Comparison of ENCODE assay signal across 10 cellular contexts in genomic region chr3:126959921-126960603, GRCh38. TPM values are rescaled to one million over a fixed set of nuclear protein-coding genes. Genes with fewer than 3 reads are reported as not detected.
DNase-seq lines count a peak whose midpoint lies in the region; ATAC-seq, FAIRE-seq and TF ChIP-seq lines count a peak whose summit lies in the region.
"Had no signal": no experiment of that assay in that cellular context is flagged by ENCODE, and none has a peak within 500 bp of the region (broad histone marks: within the 10 kb centered on the region; RNA-seq: fewer than 3 reads in every experiment).

No MANE protein-coding gene starts in this region.

- H3K9me3 ChIP-seq in HUES6 (ENCODE audit: control insufficient read depth, insufficient read depth, low read depth, low read length) (no peaks in the 10 kb centered on the region), lower lobe of right lung (no peaks in the 10 kb centered on the region), small intestine (ENCODE audit: control insufficient read depth, low read depth) (no peaks in the 10 kb centered on the region)

- peak overlapping the region; percentile 3 for H3K9ac ChIP-seq in HUES6 (ENCODE audit: low read length)

- TF ChIP-seq CTCF in AG10803 (conservative IDR thresholded peaks at IDR 0.05; ENCODE audit: low read length) = peak; percentile 64
- peak; percentile 7 for TF ChIP-seq CTCF in lower lobe of right lung (IDR thresholded peaks at IDR 0.05)

- intact Hi-C loops in lower lobe of right lung (cut with DNase I) = no loop called here

- H3K27me3 ChIP-seq in HUES6 (ENCODE audit: control insufficient read depth, insufficient read depth, low read length) (no peaks in the 10 kb centered on the region), lower lobe of right lung (ENCODE audit: low read depth) (no peaks in the 10 kb centered on the region), small intestine (ENCODE audit: control insufficient read depth in 2 of 2, insufficient read depth in 2 of 2, low read length in 2 of 2) (no peaks in the 10 kb centered on the region)

- in situ Hi-C loops in T47D (cut with HindIII; ENCODE audit: low pct_unique_long_range_greater_than_20kb, low sequenced_read_pairs) = no loop called here

- H3K4me1 ChIP-seq in HUES6 (ENCODE audit: control insufficient read depth, insufficient read depth, low read length) (peaks cover 19% of the 10 kb centered on the region), lower lobe of right lung (peaks cover 22% of the 10 kb centered on the region), small intestine (ENCODE audit: control insufficient read depth in 2 of 2, insufficient read depth in 1 of 2, low read depth in 1 of 2, low read length in 1 of 2) (no peaks in the 10 kb centered on the region)

- no peak for FAIRE-seq in small intestine (lab: Jason Lieb, UNC)
- FAIRE-seq: endometrium, GM12878 had no signal

- WGBS in small intestine, 3 donors = 79 to 90% (median 80%) methylated on average over 17 of the region's 17 CpGs

- ATAC-seq in lower lobe of right lung = no peak
- ATAC-seq: GM12878 had no signal

- no peak overlapping the region for H3K4me3 ChIP-seq in AG10803 (ENCODE audit: low read length)
- H3K4me3 ChIP-seq in HUES6 (ENCODE audit: low read depth, low read length) = no peak overlapping the region
- no peak overlapping the region for H3K4me3 ChIP-seq in lower lobe of right lung
- no peak overlapping the region for H3K4me3 ChIP-seq in small intestine (ENCODE audit: low read depth in 1 of 2, low read length in 2 of 2)
- H3K4me3 ChIP-seq: GM12878 had no signal

- DNase-seq in AG10803 (ENCODE audit: low read depth) (peak; percentile 69), T47D (ENCODE audit: low read depth in 1 of 2, low spot score in 1 of 2) (peak; percentile 69 to 72), lower lobe of right lung (no peak), ureter (ENCODE audit: low spot score) (no peak), small intestine (no peak)
- no peak for DNase-seq in activated CD8-positive, alpha-beta memory T cell treated with anti-CD3 and anti-CD28 coated beads for 24 hours
- DNase-seq in stimulated activated CD4-positive, alpha-beta T cell treated with anti-CD3 and anti-CD28 coated beads, Interleukin-2, amount 100 ng/mL, for 24 hours = no peak

- H3K36me3 ChIP-seq in HUES6 (ENCODE audit: control insufficient read depth, insufficient read depth, low read length) (no peaks in the 10 kb centered on the region), lower lobe of right lung (no peaks in the 10 kb centered on the region), small intestine (ENCODE audit: control insufficient read depth in 2 of 2, insufficient read depth in 2 of 2, low read length in 2 of 2) (no peaks in the 10 kb centered on the region)

- peak overlapping the region; percentile 6; the same call in 1 of the 2 replicates for H3K27ac ChIP-seq in HUES6 (ENCODE audit: low read depth, low read length)
- H3K27ac ChIP-seq in lower lobe of right lung = no peak overlapping the region
- H3K27ac ChIP-seq in small intestine (ENCODE audit: low read depth in 1 of 2, low read length in 1 of 2) = no peak overlapping the region

RNA-seq across cellular contexts. Expression of gene PLXNA1, which starts 22.9 kb away (rescaled TPM):
- 48.1 TPM for total RNA-seq in lower lobe of right lung
- total RNA-seq in ureter = 43.0 TPM
- polyA plus RNA-seq in small intestine = 1 to 10 TPM; 1.4 to 8.0 (median 4.7) TPM

Comparison
In these comparisons a context has a peak if more than half of its experiments do, and no peak if none do; other contexts are left out.
1. DNase-seq: peak in AG10803 (single experiment) and T47D (2 of 2); none in lower lobe of right lung (single experiment), ureter (single experiment), activated CD8-positive, alpha-beta memory T cell treated with anti-CD3 and anti-CD28 coated beads for 24 hours (single experiment), stimulated activated CD4-positive, alpha-beta T cell treated with anti-CD3 and anti-CD28 coated beads, Interleukin-2, amount 100 ng/mL, for 24 hours (0 of 2) and small intestine (single experiment).